ENCODE assay signal across 1 cellular context in the genomic region with DNA sequence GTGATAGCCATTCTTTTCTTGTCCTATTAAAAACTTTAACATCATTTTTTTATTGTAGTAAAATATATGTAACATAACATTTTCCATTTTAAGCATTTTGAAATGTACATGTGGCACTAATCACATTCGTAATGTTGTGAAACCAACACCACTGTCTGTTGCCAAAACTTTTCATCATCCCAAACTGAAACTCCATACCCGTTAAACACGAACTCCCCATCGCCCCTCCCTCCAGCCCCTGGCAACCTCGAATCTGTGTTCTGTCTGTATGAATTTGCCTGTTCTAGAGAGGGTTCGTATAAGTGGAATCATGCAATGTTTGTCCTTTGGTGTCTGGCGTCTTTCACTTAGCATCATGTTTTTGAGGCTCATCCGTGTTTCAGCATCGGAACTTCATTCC.
TF ChIP-seq lines count a peak whose summit lies in the region.

No MANE protein-coding gene starts in this region.

TF ChIP-seq in HCT116, 20 proteins besides CTCF, POLR2A, EP300 and RAD21 (continued from another document):
- no peak for TF ChIP-seq POLR2AphosphoS5 (IDR thresholded peaks at IDR 0.05; ENCODE audit: low read depth, low read length)
- TF ChIP-seq ELF1 (IDR thresholded peaks at IDR 0.05; ENCODE audit: borderline replicate concordance, low read depth), result no peak
- TF ChIP-seq ATF3 (IDR thresholded peaks at IDR 0.05), result no peak
- no peak for TF ChIP-seq YY1 (IDR thresholded peaks at IDR 0.05; ENCODE audit: extremely low read depth, insufficient replicate concordance, low read depth, low read length)
- TF ChIP-seq TCF7L2 (IDR thresholded peaks at IDR 0.05; ENCODE audit: borderline replicate concordance, extremely low read depth, insufficient read depth, insufficient read length), result no peak
- no peak for TF ChIP-seq ZNF274 (IDR thresholded peaks at IDR 0.05; ENCODE audit: low read depth, low read length)
TF ChIP-seq in HCT116: peak in this region for 0.
